In genomic region chr1:48093696-48094518, GRCh38 we compare ENCODE assay signal across 8 cellular contexts.
DNase-seq lines count a peak whose midpoint lies in the region; ATAC-seq and TF ChIP-seq lines count a peak whose summit lies in the region.

No MANE protein-coding gene starts in this region.

- no peak overlapping the region for H2AFZ ChIP-seq in Loucy (ENCODE audit: low read length)

- peaks cover 5% of the 10 kb centered on the region for H3K4me1 Mint-ChIP-seq in activated naive CD4-positive, alpha-beta T cell treated with anti-CD3 and anti-CD28 coated beads for 36 hours (ENCODE audit: low read depth)

- peaks cover 45% of the 10 kb centered on the region for H3K27me3 Mint-ChIP-seq in activated naive CD4-positive, alpha-beta T cell treated with anti-CD3 and anti-CD28 coated beads for 36 hours (ENCODE audit: low read depth)

- no peaks in the 10 kb centered on the region for H3K36me3 Mint-ChIP-seq in activated naive CD4-positive, alpha-beta T cell treated with anti-CD3 and anti-CD28 coated beads for 36 hours (ENCODE audit: low read depth)

- H3K4me3 Mint-ChIP-seq in activated naive CD4-positive, alpha-beta T cell treated with anti-CD3 and anti-CD28 coated beads for 36 hours: peak overlapping the region; percentile 42

- H3K79me2 ChIP-seq in Loucy (ENCODE audit: insufficient read depth, low read length): no peaks in the 10 kb centered on the region

- intact Hi-C loops in activated naive CD4-positive, alpha-beta T cell treated with anti-CD3 and anti-CD28 coated beads for 36 hours (cut with micrococcal nuclease): loop anchor here (1.0 to 5.0 kb wide), 4 partner anchors 13 to 403 kb away; no protein-coding TSS in a partner anchor

- H3K27ac Mint-ChIP-seq in activated naive CD4-positive, alpha-beta T cell treated with anti-CD3 and anti-CD28 coated beads for 36 hours: no peak overlapping the region

- peaks cover 13% of the 10 kb centered on the region for H3K27me3 ChIP-seq in H7 (ENCODE audit: control insufficient read depth, insufficient read depth, low read length)
- no peaks in the 10 kb centered on the region for H3K27me3 ChIP-seq in Loucy (ENCODE audit: insufficient read depth, low read length, poor library complexity, severe bottlenecking)
- H3K27me3 ChIP-seq in SJSA1 (replicated peaks): peaks cover 29% of the 10 kb centered on the region; the same call in 1 of the 2 replicates
- H3K27me3 ChIP-seq in right atrium auricular region: no peaks in the 10 kb centered on the region

- H3K9me3 Mint-ChIP-seq in activated naive CD4-positive, alpha-beta T cell treated with anti-CD3 and anti-CD28 coated beads for 36 hours: no peaks in the 10 kb centered on the region

- no peak overlapping the region for H3K4me2 ChIP-seq in Loucy (ENCODE audit: low read depth, low read length, poor library complexity, severe bottlenecking)

- H3K4me1 ChIP-seq in Loucy (ENCODE audit: insufficient read depth, low read length, poor library complexity, severe bottlenecking): no peaks in the 10 kb centered on the region
- no peaks in the 10 kb centered on the region for H3K4me1 ChIP-seq in SJSA1 (replicated peaks)
- no peaks in the 10 kb centered on the region for H3K4me1 ChIP-seq in right atrium auricular region

- H3K4me3 ChIP-seq in H7 (ENCODE audit: insufficient read depth, low read depth, low read length): no peak overlapping the region
- no peak overlapping the region for H3K4me3 ChIP-seq in Loucy (ENCODE audit: low read length, poor library complexity, severe bottlenecking)
- no peak overlapping the region for H3K4me3 ChIP-seq in SJSA1
- H3K4me3 ChIP-seq in right atrium auricular region: no peak overlapping the region

- H3K36me3 ChIP-seq in H7 (replicated peaks; ENCODE audit: control insufficient read depth, insufficient read depth, low read length) (no peaks in the 10 kb centered on the region), Loucy (ENCODE audit: insufficient read depth, low read length) (no peaks in the 10 kb centered on the region), SJSA1 (no peaks in the 10 kb centered on the region), right atrium auricular region (no peaks in the 10 kb centered on the region)

- TF ChIP-seq CTCF in Loucy (conservative IDR thresholded peaks at IDR 0.05; ENCODE audit: low read length) (peak; percentile 88), right atrium auricular region (IDR thresholded peaks at IDR 0.05) (peak; percentile 32 to 77)

- no peaks in the 10 kb centered on the region for H4K20me1 ChIP-seq in Loucy (ENCODE audit: insufficient read depth, low read length, poor library complexity, severe bottlenecking)

- H3K27ac ChIP-seq in SJSA1 (no peak overlapping the region), right atrium auricular region (no peak overlapping the region)

- DNase-seq in GF-D8 (lab: John Stamatoyannopoulos, UW) (peak; percentile 2), H7 (peak; percentile 90), SJSA1 (ENCODE audit: low read depth in 1 of 2, low spot score in 2 of 2) (peak; percentile 26 to 52), right atrium auricular region (ENCODE audit: low spot score) (no peak), smooth muscle cell of the brain vasculature (ENCODE audit: low read depth, low spot score) (peak; percentile 10)
- DNase-seq in activated naive CD4-positive, alpha-beta T cell treated with anti-CD3 and anti-CD28 coated beads for 36 hours: peak; percentile 88

- ATAC-seq in GM21786 (IDR thresholded peaks at IDR 0.05; ENCODE audit: unreplicated experiment): no peak

- H3K9ac ChIP-seq in Loucy (ENCODE audit: low read depth, low read length, poor library complexity, severe bottlenecking): no peak overlapping the region

- no peaks in the 10 kb centered on the region for H3K9me2 ChIP-seq in Loucy (replicated peaks; ENCODE audit: low read depth, low read length)

- no peaks in the 10 kb centered on the region for H3K9me3 ChIP-seq in Loucy (ENCODE audit: insufficient read depth, low read depth, low read length)
- H3K9me3 ChIP-seq in SJSA1 (replicated peaks): no peaks in the 10 kb centered on the region
- H3K9me3 ChIP-seq in right atrium auricular region: no peaks in the 10 kb centered on the region

- no peaks in the 10 kb centered on the region for H3F3A ChIP-seq in Loucy (ENCODE audit: low read depth)

- CTCF ChIA-PET in activated naive CD4-positive, alpha-beta T cell treated with anti-CD3 and anti-CD28 coated beads for 36 hours (lab: Charles Lee): interaction anchor here (0.7 to 2.2 kb wide), 9 partner anchors 13 to 403 kb away, joined by 3 to 19 read pairs (median 5); no protein-coding TSS in a partner anchor
